In the genomic region with DNA sequence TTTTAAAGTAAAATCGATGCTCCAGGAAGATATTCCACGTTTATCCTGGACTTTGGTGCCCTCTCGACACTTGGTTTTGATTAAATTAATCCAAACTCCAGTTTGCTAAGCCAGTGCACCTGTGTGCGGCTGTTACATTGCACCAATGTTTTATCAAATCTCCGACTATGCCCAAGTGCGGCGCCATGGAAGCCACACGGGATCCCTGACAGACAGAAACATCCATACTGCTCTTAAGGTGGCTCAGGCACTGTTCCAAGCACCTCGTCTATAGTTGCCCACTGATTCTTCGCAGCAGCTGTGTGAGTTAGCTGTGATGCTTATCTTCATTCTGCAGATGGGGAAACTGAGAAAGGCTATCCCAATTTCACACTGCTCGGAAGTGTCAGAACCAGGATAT, we compare ENCODE assay signal across 24 cellular contexts.
"Had no signal": no experiment of that assay in that cellular context is flagged by ENCODE, and none has a peak within 500 bp of the region (broad histone marks: within the 10 kb centered on the region; RNA-seq: fewer than 3 reads in every experiment).

No MANE protein-coding gene starts in this region.

- H3K9me3 ChIP-seq: testis had no signal

- FAIRE-seq: bronchial epithelial cell, endometrium, kidney, TTC549 had no signal

- H3K4me1 ChIP-seq: left lung, SJSA1, stomach had no signal

- H3K27ac ChIP-seq: left lung, SJSA1, skin epidermis, stomach, testis, WERI-Rb-1 had no signal

- DNase-seq: activated CD4-positive, alpha-beta T cell treated with anti-CD3 and anti-CD28 coated beads, Interleukin-2, amount 10 ng/mL, durations not matched to agents 7 days and 5 days; activated CD4-positive, CD25-positive, alpha-beta regulatory T cell treated with anti-CD3 and anti-CD28 coated beads, Interleukin-2, amount 50 U/mL, for 72 hours; activated CD8-positive, alpha-beta T cell treated with anti-CD3 and anti-CD28 coated beads for 36 hours; activated naive CD4-positive, alpha-beta T cell treated with anti-CD3 and anti-CD28 coated beads, Interleukin-2, amount 10 ng/mL, durations not matched to agents 7 days and 5 days; activated T-cell treated with anti-CD3 and anti-CD28 coated beads, Interleukin-2, amount 50 U/mL, for 4 hours; amygdala; cerebellar nuclear complex; kidney; left lung; occipital lobe; retina; stimulated activated CD4-positive, alpha-beta T cell treated with anti-CD3 and anti-CD28 coated beads, Interleukin-2, amount 100 ng/mL, for 24 hours; stomach; T-helper 1 cell; testis; trophoblast cell; WERI-Rb-1 had no signal

- H3K4me3 Mint-ChIP-seq: activated CD4-positive, alpha-beta T cell treated with anti-CD3 and anti-CD28 coated beads, Interleukin-2, amount 10 ng/mL, durations not matched to agents 7 days and 5 days; activated CD8-positive, alpha-beta T cell treated with anti-CD3 and anti-CD28 coated beads for 36 hours; activated naive CD4-positive, alpha-beta T cell treated with anti-CD3 and anti-CD28 coated beads, Interleukin-2, amount 10 ng/mL, durations not matched to agents 7 days and 5 days; activated T-cell treated with anti-CD3 and anti-CD28 coated beads, Interleukin-2, amount 50 U/mL, for 4 hours; stimulated activated memory B cell treated with anti-CD40 and anti-IgM and Interleukin-4, amounts not matched to agents 10 μg/mL and 1 μg/mL and 100 μg/mL, for 72 hours had no signal

- H3K36me3 ChIP-seq: left lung, SJSA1, stomach, WERI-Rb-1 had no signal

- H3K4me3 ChIP-seq: left lung, SJSA1, skin epidermis, stomach, testis had no signal

- H3K27ac Mint-ChIP-seq: activated CD4-positive, alpha-beta T cell treated with anti-CD3 and anti-CD28 coated beads, Interleukin-2, amount 10 ng/mL, durations not matched to agents 7 days and 5 days; activated CD8-positive, alpha-beta T cell treated with anti-CD3 and anti-CD28 coated beads for 36 hours; activated naive CD4-positive, alpha-beta T cell treated with anti-CD3 and anti-CD28 coated beads, Interleukin-2, amount 10 ng/mL, durations not matched to agents 7 days and 5 days; progenitor cell of endocrine pancreas; stimulated activated memory B cell treated with anti-CD40 and anti-IgM and Interleukin-4, amounts not matched to agents 10 μg/mL and 1 μg/mL and 100 μg/mL, for 72 hours had no signal

- H3K4me1 Mint-ChIP-seq: activated CD4-positive, alpha-beta T cell treated with anti-CD3 and anti-CD28 coated beads, Interleukin-2, amount 10 ng/mL, durations not matched to agents 7 days and 5 days; activated naive CD4-positive, alpha-beta T cell treated with anti-CD3 and anti-CD28 coated beads, Interleukin-2, amount 10 ng/mL, durations not matched to agents 7 days and 5 days; stimulated activated memory B cell treated with anti-CD40 and anti-IgM and Interleukin-4, amounts not matched to agents 10 μg/mL and 1 μg/mL and 100 μg/mL, for 72 hours had no signal

- H3K27me3 ChIP-seq: SJSA1, testis had no signal

- H3K36me3 Mint-ChIP-seq: activated naive CD4-positive, alpha-beta T cell treated with anti-CD3 and anti-CD28 coated beads, Interleukin-2, amount 10 ng/mL, durations not matched to agents 7 days and 5 days; stimulated activated memory B cell treated with anti-CD40 and anti-IgM and Interleukin-4, amounts not matched to agents 10 μg/mL and 1 μg/mL and 100 μg/mL, for 72 hours had no signal

- H3K27me3 Mint-ChIP-seq: activated CD4-positive, alpha-beta T cell treated with anti-CD3 and anti-CD28 coated beads, Interleukin-2, amount 10 ng/mL, durations not matched to agents 7 days and 5 days; activated CD8-positive, alpha-beta T cell treated with anti-CD3 and anti-CD28 coated beads for 36 hours; activated naive CD4-positive, alpha-beta T cell treated with anti-CD3 and anti-CD28 coated beads, Interleukin-2, amount 10 ng/mL, durations not matched to agents 7 days and 5 days had no signal

- H3K9me3 Mint-ChIP-seq: activated CD4-positive, alpha-beta T cell treated with anti-CD3 and anti-CD28 coated beads, Interleukin-2, amount 10 ng/mL, durations not matched to agents 7 days and 5 days; activated CD8-positive, alpha-beta T cell treated with anti-CD3 and anti-CD28 coated beads for 36 hours; activated T-cell treated with anti-CD3 and anti-CD28 coated beads, Interleukin-2, amount 50 U/mL, for 4 hours; stimulated activated memory B cell treated with anti-CD40 and anti-IgM and Interleukin-4, amounts not matched to agents 10 μg/mL and 1 μg/mL and 100 μg/mL, for 72 hours had no signal

- ATAC-seq: activated CD8-positive, alpha-beta T cell treated with anti-CD3 and anti-CD28 coated beads for 36 hours; activated T-cell treated with anti-CD3 and anti-CD28 coated beads, Interleukin-2, amount 50 U/mL, for 4 hours; left lung; stimulated activated memory B cell treated with anti-CD40 and anti-IgM and Interleukin-4, amounts not matched to agents 10 μg/mL and 1 μg/mL and 100 μg/mL, for 72 hours had no signal
